In genomic region chr6:31619805-31620585, GRCh38 we compare ENCODE assay signal across 1 cellular context.
TF ChIP-seq lines count a peak whose summit lies in the region.

No MANE protein-coding gene starts in this region.

TF ChIP-seq in HepG2, 621 proteins besides CTCF, POLR2A, EP300 and RAD21 (continued from another document):
- TF ChIP-seq ARID3A (IDR thresholded peaks at IDR 0.05; ENCODE audit: low read depth, low read length) = peak; percentile 56
- TF ChIP-seq ZNF724P (CRISPR knock-in tag; IDR thresholded peaks at IDR 0.05; ENCODE audit: borderline replicate concordance) = no peak
- no peak; the same call in 1 of the 2 replicates for TF ChIP-seq ZBED4 (CRISPR knock-in tag; IDR thresholded peaks at IDR 0.05; ENCODE audit: borderline replicate concordance)
- peak; percentile 47; the same call in 1 of the 2 replicates for TF ChIP-seq GATA4 (IDR thresholded peaks at IDR 0.05; ENCODE audit: borderline replicate concordance, low read depth)
- no peak for TF ChIP-seq TERF1 (CRISPR knock-in tag; IDR thresholded peaks at IDR 0.05)
- no peak for TF ChIP-seq ZNF83 (CRISPR knock-in tag; IDR thresholded peaks at IDR 0.05; ENCODE audit: borderline replicate concordance)
- no peak for TF ChIP-seq ATM (IDR thresholded peaks at IDR 0.05; ENCODE audit: borderline replicate concordance)
TF ChIP-seq in HepG2: peak in this region for 285.
